ENCODE assay signal across 8 cellular contexts in the genomic region with DNA sequence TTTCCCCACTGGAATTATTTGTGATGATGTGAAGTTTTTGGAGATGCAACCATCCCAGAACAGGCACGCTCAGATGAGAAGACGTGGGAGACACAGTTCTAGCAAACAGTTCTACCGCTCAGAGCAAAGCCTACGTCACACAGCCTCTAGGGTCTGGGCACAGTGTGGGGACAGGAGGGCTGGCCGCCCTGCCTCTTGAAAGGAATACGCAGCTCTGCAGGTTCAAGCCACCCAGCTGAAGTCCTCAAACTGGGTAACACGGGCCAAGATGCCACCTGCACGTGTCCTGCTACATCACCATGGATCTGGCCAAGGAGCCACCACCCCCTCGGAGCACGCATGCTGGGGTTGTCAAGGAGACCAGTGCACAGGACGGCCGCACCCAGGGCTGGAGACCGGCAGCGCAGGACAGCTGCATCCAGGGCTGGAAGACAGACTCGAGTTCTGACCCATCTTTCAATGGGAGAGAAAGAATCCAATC.
A peak's percentile ranks its signal among the peaks of the same experiment; 100 is the strongest.
DNase-seq lines count a peak whose midpoint lies in the region; ATAC-seq and TF ChIP-seq lines count a peak whose summit lies in the region.
"Had no signal": no experiment of that assay in that cellular context is flagged by ENCODE, and none has a peak within 500 bp of the region (broad histone marks: within the 10 kb centered on the region; RNA-seq: fewer than 3 reads in every experiment).

No MANE protein-coding gene starts in this region.

- H3K4me1 ChIP-seq in PC-3 (ENCODE audit: insufficient read depth, low read length) (peaks cover 15% of the 10 kb centered on the region), endodermal cell (ENCODE audit: control insufficient read depth, insufficient read depth, low read length) (peaks cover 6% of the 10 kb centered on the region), parathyroid adenoma (peaks cover 30% of the 10 kb centered on the region), tibial artery (no peaks in the 10 kb centered on the region)

- POLR2A ChIA-PET in PC-3 (lab: Charles Lee; ENCODE audit: unreplicated experiment) = no interaction called here

- H3K9ac ChIP-seq in PC-3 (ENCODE audit: low read length) = no peak overlapping the region
- H3K9ac ChIP-seq in endodermal cell (ENCODE audit: extremely low read depth, low read length, poor library complexity, severe bottlenecking) = no peak overlapping the region
- H3K9ac ChIP-seq in parathyroid adenoma = no peak overlapping the region

- no peaks in the 10 kb centered on the region for H4K20me1 ChIP-seq in PC-3 (ENCODE audit: low read length)

- intact Hi-C loops in PC-3 (cut with micrococcal nuclease) = no loop called here
- intact Hi-C loops in tibial artery (cut with DNase I; ENCODE audit: low total_unique reads) = no loop called here

- CTCF ChIA-PET in PC-3 (lab: Charles Lee) = no interaction called here

- peaks cover 39% of the 10 kb centered on the region for H3K4me1 Mint-ChIP-seq in endodermal cell

- in situ Hi-C loops in G401 (cut with HindIII; ENCODE audit: low sequenced_read_pairs) = no loop called here

- H3K27ac ChIP-seq in PC-3 (ENCODE audit: low read length) (peak overlapping the region; percentile 20), endodermal cell (ENCODE audit: low read depth, low read length) (no peak overlapping the region), parathyroid adenoma (peak overlapping the region; percentile 77), tibial artery (no peak overlapping the region)

- H3K4me2 ChIP-seq in PC-3 (ENCODE audit: low read length) (peak overlapping the region; percentile 48), parathyroid adenoma (ENCODE audit: low read length) (no peak overlapping the region)

- H2AFZ ChIP-seq in PC-3 (ENCODE audit: low read length) (0 out of 2 replicates have a peak overlapping the region, but pooled peaks have one; percentile 3), parathyroid adenoma (peak overlapping the region; percentile 70)

- H3K79me2 ChIP-seq in PC-3 (ENCODE audit: low read length) (no peaks in the 10 kb centered on the region), parathyroid adenoma (no peaks in the 10 kb centered on the region)

- H3K36me3 ChIP-seq in PC-3 (ENCODE audit: low read depth, low read length) = no peaks in the 10 kb centered on the region
- H3K36me3 ChIP-seq in endodermal cell (ENCODE audit: control insufficient read depth, insufficient read depth, low read length) = no peaks in the 10 kb centered on the region
- no peaks in the 10 kb centered on the region for H3K36me3 ChIP-seq in parathyroid adenoma (ENCODE audit: control insufficient read depth, insufficient read depth, low read length)
- no peaks in the 10 kb centered on the region for H3K36me3 ChIP-seq in tibial artery

- H3K27me3 ChIP-seq in PC-3 (ENCODE audit: low read length) = no peaks in the 10 kb centered on the region
- no peaks in the 10 kb centered on the region for H3K27me3 ChIP-seq in endodermal cell (ENCODE audit: control insufficient read depth, insufficient read depth, low read length, poor library complexity, severe bottlenecking)
- no peaks in the 10 kb centered on the region for H3K27me3 ChIP-seq in parathyroid adenoma (ENCODE audit: control insufficient read depth, insufficient read depth, low read length)
- no peaks in the 10 kb centered on the region for H3K27me3 ChIP-seq in tibial artery

- H3F3A ChIP-seq in PC-3 (ENCODE audit: low read length, unreplicated experiment) = no peaks in the 10 kb centered on the region

- peaks cover 12% of the 10 kb centered on the region for H3K27me3 Mint-ChIP-seq in endodermal cell (ENCODE audit: insufficient read depth)

- H3K4me3 ChIP-seq in PC-3 (ENCODE audit: low read length) = no peak overlapping the region
- H3K4me3 ChIP-seq in endodermal cell (ENCODE audit: low read length) = no peak overlapping the region
- no peak overlapping the region for H3K4me3 ChIP-seq in parathyroid adenoma (ENCODE audit: low read depth, low read length)
- H3K4me3 ChIP-seq in tibial artery = no peak overlapping the region

- DNase-seq in G401 (ENCODE audit: low spot score) = peak; percentile 54
- no peak for DNase-seq in PC-3
- peak; percentile 42 for DNase-seq in endodermal cell
- DNase-seq in tibial artery = no peak
- DNase-seq in stimulated activated CD4-positive, alpha-beta T cell treated with anti-CD3 and anti-CD28 coated beads, Interleukin-2, amount 100 ng/mL, for 48 hours = no peak
- DNase-seq in effector CD8-positive, alpha-beta T cell (lab: John Stamatoyannopoulos, UW) = no peak
- DNase-seq: NCI-H2227 treated with DMSO at 0.1 percent for 48 hours had no signal

- H3K36me3 Mint-ChIP-seq in endodermal cell (ENCODE audit: low read depth) = no peaks in the 10 kb centered on the region

- H3K9me2 ChIP-seq in PC-3 (replicated peaks; ENCODE audit: low read length) = no peaks in the 10 kb centered on the region

- WGBS in endodermal cell (ENCODE audit: insufficient coverage in 1 of 2, insufficient read length in 1 of 2), 2 experiments = 93 to 94% methylated on average over 14 to 15 of the region's 15 CpGs

- H3K4me3 Mint-ChIP-seq in endodermal cell = no peak overlapping the region

- H3K27ac Mint-ChIP-seq in endodermal cell = no peak overlapping the region

- no peaks in the 10 kb centered on the region for H3K9me3 Mint-ChIP-seq in endodermal cell

- TF ChIP-seq CTCF in PC-3 (conservative IDR thresholded peaks at IDR 0.05; ENCODE audit: low read depth, low read length) = no peak
- no peak for TF ChIP-seq CTCF in endodermal cell (conservative IDR thresholded peaks at IDR 0.05)
- TF ChIP-seq CTCF in parathyroid adenoma (IDR thresholded peaks at IDR 0.05) = no peak
- no peak for TF ChIP-seq CTCF in tibial artery (IDR thresholded peaks at IDR 0.05)

- no peaks in the 10 kb centered on the region for H3K9me3 ChIP-seq in PC-3 (ENCODE audit: low read length)
- no peaks in the 10 kb centered on the region for H3K9me3 ChIP-seq in endodermal cell (ENCODE audit: control insufficient read depth, low read length)
- no peaks in the 10 kb centered on the region for H3K9me3 ChIP-seq in parathyroid adenoma (ENCODE audit: control insufficient read depth, low read length)
- H3K9me3 ChIP-seq in tibial artery = no peaks in the 10 kb centered on the region

- ATAC-seq in PC-3 = no peak

- BruUV-seq in PC-3 (replicated peaks; lab: Mats Ljungman, UMichigan) = no TSS peak

Comparison
In these comparisons a context has a peak if more than half of its experiments do, and no peak if none do; other contexts are left out.
1. DNase-seq: peak in G401 (single experiment) and endodermal cell (single experiment); none in PC-3 (single experiment), tibial artery (0 of 2), stimulated activated CD4-positive, alpha-beta T cell treated with anti-CD3 and anti-CD28 coated beads, Interleukin-2, amount 100 ng/mL, for 48 hours (0 of 2) and effector CD8-positive, alpha-beta T cell (single experiment).
2. H3K27ac ChIP-seq: peak in PC-3 (single experiment) and parathyroid adenoma (single experiment); none in endodermal cell (single experiment) and tibial artery (0 of 2).